Comparison of ENCODE assay signal across 8 cellular contexts in genomic region chr12:121209221-121209620, GRCh38. TPM values are rescaled to one million over a fixed set of nuclear protein-coding genes. Genes with fewer than 3 reads are reported as not detected.
DNase-seq lines count a peak whose midpoint lies in the region; ATAC-seq and TF ChIP-seq lines count a peak whose summit lies in the region.

No MANE protein-coding gene starts in this region.

- ATAC-seq in GM21576 (IDR thresholded peaks at IDR 0.05; ENCODE audit: unreplicated experiment) (no peak), GM18858 (IDR thresholded peaks at IDR 0.05; ENCODE audit: unreplicated experiment) (no peak)

- H3K4me3 ChIP-seq in GM12864 (ENCODE audit: low read depth, low read length) (peak overlapping the region; percentile 67), OCI-LY7 (ENCODE audit: low read depth, low read length, poor library complexity, severe bottlenecking) (peak overlapping the region; percentile 79), fibroblast of mammary gland (ENCODE audit: control insufficient read depth, low read depth, low read length) (peak overlapping the region; percentile 58), skeletal muscle cell (ENCODE audit: low read depth, low read length) (peak overlapping the region; percentile 64)

- peak overlapping the region; percentile 93; the same call in 1 of the 2 replicates for H2AFZ ChIP-seq in OCI-LY7 (ENCODE audit: low read length)

- DNase-seq in GM12864 (ENCODE audit: low read depth) (no peak), OCI-LY7 (ENCODE audit: low spot score) (no peak), fibroblast of mammary gland (ENCODE audit: low read depth) (no peak), skeletal muscle cell (ENCODE audit: low read depth) (no peak), cerebellar cortex (ENCODE audit: low spot score) (no peak), GM03348 (ENCODE audit: low spot score) (no peak)

- H3K4me2 ChIP-seq in OCI-LY7 (ENCODE audit: low read length) = peak overlapping the region; percentile 71

- intact Hi-C loops in OCI-LY7 (cut with micrococcal nuclease; ENCODE audit: unreplicated experiment) = loop anchor here (5.0 kb wide), 1 partner anchor 97 kb away; no protein-coding TSS in a partner anchor

- H3K9me2 ChIP-seq in OCI-LY7 (ENCODE audit: insufficient read depth, low read length) = no peaks in the 10 kb centered on the region

- no peaks in the 10 kb centered on the region for H3K9me3 ChIP-seq in OCI-LY7 (ENCODE audit: low read length)

- no peaks in the 10 kb centered on the region for H3K36me3 ChIP-seq in OCI-LY7 (ENCODE audit: insufficient read depth, low read length)

- H3K4me1 ChIP-seq in OCI-LY7 (ENCODE audit: insufficient read depth, low read length, poor library complexity, severe bottlenecking) = peaks cover 10% of the 10 kb centered on the region

- no peaks in the 10 kb centered on the region for H3K79me2 ChIP-seq in OCI-LY7 (ENCODE audit: insufficient read depth, low read depth, low read length)

- H4K20me1 ChIP-seq in OCI-LY7 (ENCODE audit: insufficient read depth, low read length) = no peaks in the 10 kb centered on the region

- BruUV-seq in OCI-LY7 (replicated peaks; lab: Mats Ljungman, UMichigan) = no TSS peak

- POLR2A ChIA-PET in OCI-LY7 (lab: Charles Lee) = interaction anchor here (0.6 kb wide), 1 partner anchor 25 kb away, joined by 3 read pairs; no protein-coding TSS in a partner anchor

- CTCF ChIA-PET in OCI-LY7 (lab: Charles Lee; ENCODE audit: unreplicated experiment) = no interaction called here

- TF ChIP-seq CTCF in GM12864 (IDR thresholded peaks at IDR 0.05; ENCODE audit: low read depth, low read length, missing control alignments) (no peak), OCI-LY7 (conservative IDR thresholded peaks at IDR 0.05; ENCODE audit: low read length) (no peak), fibroblast of mammary gland (conservative IDR thresholded peaks at IDR 0.05; ENCODE audit: control insufficient read depth, insufficient read depth, low read depth, low read length) (no peak)

- no peak overlapping the region for H3K27ac ChIP-seq in OCI-LY7 (ENCODE audit: low read depth, low read length, poor library complexity, severe bottlenecking)

RNA-seq across cellular contexts. Expression of gene P2RX4, which starts 0.7 kb away (rescaled TPM):
- 10.8 and 11.3 TPM in 2 replicates for total RNA-seq in OCI-LY7 (2014; rRNA removed; shearing (Covaris generic))
- total RNA-seq in OCI-LY7 (2022) = 17.5 and 17.7 TPM in 2 replicates
